19 cellular contexts compared by ENCODE assay signal in the genomic region with DNA sequence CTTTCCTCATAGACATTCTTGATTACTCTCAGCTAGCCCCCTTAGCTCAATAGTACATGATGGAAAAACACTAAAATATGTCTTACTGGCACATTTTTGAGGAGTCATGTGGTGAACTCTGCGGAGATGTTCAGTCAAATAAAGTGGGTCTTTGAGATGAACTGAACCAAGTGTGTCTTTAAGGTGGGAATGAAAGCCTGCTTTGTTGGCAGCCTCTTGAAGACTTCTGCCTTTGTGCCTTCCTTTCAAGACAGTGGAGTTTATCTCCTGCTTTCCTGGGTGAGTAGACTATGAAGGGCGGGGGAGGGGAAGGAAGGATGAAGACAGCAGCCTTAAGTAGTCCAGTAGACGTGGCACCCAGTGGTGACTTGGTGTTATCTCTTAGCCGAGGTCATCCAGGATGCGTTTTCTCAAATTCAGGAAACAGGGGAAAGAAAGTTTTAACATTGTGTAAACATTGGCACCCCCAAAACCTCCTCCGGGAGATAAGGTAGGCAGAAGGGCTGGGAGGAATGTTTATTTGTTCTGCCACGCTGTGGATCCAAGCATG.
"Had no signal": no experiment of that assay in that cellular context is flagged by ENCODE, and none has a peak within 500 bp of the region (broad histone marks: within the 10 kb centered on the region; RNA-seq: fewer than 3 reads in every experiment).

No MANE protein-coding gene starts in this region.

- H3K9me3 Mint-ChIP-seq: naive thymus-derived CD8-positive, alpha-beta T cell; stimulated activated naive B cell treated with anti-CD40 and anti-IgM and Interleukin-4, amounts not matched to agents 10 μg/mL and 1 μg/mL and 100 μg/mL, for 72 hours had no signal

- H3K27me3 Mint-ChIP-seq: naive thymus-derived CD8-positive, alpha-beta T cell; progenitor cell of endocrine pancreas; stimulated activated naive B cell treated with anti-CD40 and anti-IgM and Interleukin-4, amounts not matched to agents 10 μg/mL and 1 μg/mL and 100 μg/mL, for 72 hours had no signal

- H3K9me3 ChIP-seq: left lung, right atrium auricular region, tibial artery, vagina had no signal

- DNase-seq: activated CD4-positive, alpha-beta T cell treated with anti-CD3 and anti-CD28 coated beads for 1 hour; activated CD4-positive, alpha-beta T cell treated with anti-CD3 and anti-CD28 coated beads, Interleukin-2, amount 50 U/mL, for 4 hours; activated naive CD4-positive, alpha-beta T cell treated with anti-CD3 and anti-CD28 coated beads, Interleukin-2, amount 50 U/mL, for 16 hours; activated T-cell treated with anti-CD3 and anti-CD28 coated beads for 4 hours; kidney; left lung; mammary epithelial cell; naive thymus-derived CD8-positive, alpha-beta T cell; occipital lobe; stimulated activated CD4-positive, alpha-beta T cell treated with anti-CD3 and anti-CD28 coated beads, Interleukin-15, amount 100 ng/mL, for 24 hours; stimulated activated CD4-positive, alpha-beta T cell treated with anti-CD3 and anti-CD28 coated beads, Interleukin-4, amount 100 ng/mL, for 1 hour; stimulated activated naive B cell treated with anti-CD40 and anti-IgM and Interleukin-4, amounts not matched to agents 10 μg/mL and 1 μg/mL and 100 μg/mL, for 72 hours; T1000; tibial artery had no signal

- H3K4me1 Mint-ChIP-seq: stimulated activated naive B cell treated with anti-CD40 and anti-IgM and Interleukin-4, amounts not matched to agents 10 μg/mL and 1 μg/mL and 100 μg/mL, for 72 hours had no signal

- H3K4me3 ChIP-seq: left lung, right atrium auricular region, tibial artery, vagina had no signal

- H3K36me3 ChIP-seq: left lung, right atrium auricular region, tibial artery, vagina had no signal

- H3K36me3 Mint-ChIP-seq: stimulated activated naive B cell treated with anti-CD40 and anti-IgM and Interleukin-4, amounts not matched to agents 10 μg/mL and 1 μg/mL and 100 μg/mL, for 72 hours had no signal

- H3K27ac Mint-ChIP-seq: progenitor cell of endocrine pancreas; stimulated activated naive B cell treated with anti-CD40 and anti-IgM and Interleukin-4, amounts not matched to agents 10 μg/mL and 1 μg/mL and 100 μg/mL, for 72 hours had no signal

- H3K4me3 Mint-ChIP-seq: naive thymus-derived CD8-positive, alpha-beta T cell; stimulated activated naive B cell treated with anti-CD40 and anti-IgM and Interleukin-4, amounts not matched to agents 10 μg/mL and 1 μg/mL and 100 μg/mL, for 72 hours had no signal

- ATAC-seq: esophagus mucosa; left lung; naive thymus-derived CD8-positive, alpha-beta T cell; stimulated activated naive B cell treated with anti-CD40 and anti-IgM and Interleukin-4, amounts not matched to agents 10 μg/mL and 1 μg/mL and 100 μg/mL, for 72 hours had no signal

- H3K27ac ChIP-seq: left lung, right atrium auricular region, tibial artery, vagina, VCaP had no signal
